Comparison of ENCODE assay signal across 15 cellular contexts in genomic region chr4:94933799-94934198, GRCh38.
"Had no signal": no experiment of that assay in that cellular context is flagged by ENCODE, and none has a peak within 500 bp of the region (broad histone marks: within the 10 kb centered on the region; RNA-seq: fewer than 3 reads in every experiment).

No MANE protein-coding gene starts in this region.

- H3K27ac ChIP-seq: left ventricle myocardium inferior, tibial nerve had no signal

- H3K9me3 ChIP-seq: left ventricle myocardium inferior, tibial nerve had no signal

- DNase-seq: activated CD4-positive, alpha-beta T cell treated with anti-CD3 and anti-CD28 coated beads, Interleukin-2, amount 50 U/mL, for 4 hours; activated effector memory CD4-positive, alpha-beta T cell treated with Interleukin-2 at 50 U/mL for 16 hours; activated T-cell treated with anti-CD3 and anti-CD28 coated beads, Interleukin-2, amount 50 U/mL, for 1 hour; anterior cingulate cortex; head of caudate nucleus; islet precursor cell; left ventricle myocardium inferior; mesendoderm; occipital lobe; stimulated activated CD4-positive, alpha-beta T cell treated with anti-CD3 and anti-CD28 coated beads, Interleukin-2, amount 100 ng/mL, for 24 hours; stimulated activated naive B cell treated with anti-CD40 and anti-IgM and Interleukin-4, amounts not matched to agents 10 μg/mL and 1 μg/mL and 100 μg/mL, for 72 hours; T-helper 2 cell had no signal

- ATAC-seq: esophagus mucosa; sciatic nerve; stimulated activated naive B cell treated with anti-CD40 and anti-IgM and Interleukin-4, amounts not matched to agents 10 μg/mL and 1 μg/mL and 100 μg/mL, for 72 hours had no signal

- H3K4me1 ChIP-seq: left ventricle myocardium inferior had no signal

- H3K4me3 ChIP-seq: left ventricle myocardium inferior, tibial nerve had no signal

- H3K36me3 ChIP-seq: left ventricle myocardium inferior, tibial nerve had no signal

- H3K27me3 ChIP-seq: tibial nerve had no signal
